22 cellular contexts compared by ENCODE assay signal in genomic region chr2:239411549-239412319, GRCh38.
"Had no signal": no experiment of that assay in that cellular context is flagged by ENCODE, and none has a peak within 500 bp of the region (broad histone marks: within the 10 kb centered on the region; RNA-seq: fewer than 3 reads in every experiment).

No MANE protein-coding gene starts in this region.

- FAIRE-seq: frontal cortex, kidney, pancreas had no signal

- H3K4me3 ChIP-seq: coronary artery, left lung, pancreas, prostate gland, right atrium auricular region, testis, tibial artery had no signal

- H3K9me3 Mint-ChIP-seq: type B pancreatic cell had no signal

- H3K27ac ChIP-seq: coronary artery, left lung, pancreas, prostate gland, right atrium auricular region, testis, tibial artery had no signal

- H3K4me1 Mint-ChIP-seq: stimulated activated memory B cell treated with anti-CD40 and anti-IgM and Interleukin-4, amounts not matched to agents 10 μg/mL and 1 μg/mL and 100 μg/mL, for 72 hours had no signal

- H3K36me3 Mint-ChIP-seq: type B pancreatic cell had no signal

- H3K36me3 ChIP-seq: left lung, pancreas, prostate gland, right atrium auricular region, tibial artery had no signal

- DNase-seq: effector memory CD8-positive, alpha-beta T cell; kidney; mesendoderm; midbrain; naive thymus-derived CD4-positive, alpha-beta T cell; nephron progenitor cell; nucleus accumbens; pancreas; stimulated activated CD4-positive, alpha-beta T cell treated with anti-CD3 and anti-CD28 coated beads, Interleukin-2, amount 100 ng/mL, for 24 hours; stimulated activated CD4-positive, alpha-beta T cell treated with anti-CD3 and anti-CD28 coated beads, Interleukin-4, amount 100 ng/mL, for 24 hours; stimulated activated naive CD8-positive, alpha-beta T cell treated with anti-CD3 and anti-CD28 coated beads, Interleukin-15, Interleukin-2, amounts not matched to agents 100 U/mL and 50 U/mL, for 24 hours; substantia nigra; testis; tibial artery had no signal

- H3K4me3 Mint-ChIP-seq: nephron progenitor cell; stimulated activated memory B cell treated with anti-CD40 and anti-IgM and Interleukin-4, amounts not matched to agents 10 μg/mL and 1 μg/mL and 100 μg/mL, for 72 hours; type B pancreatic cell had no signal

- H3K27me3 ChIP-seq: left lung, pancreas, right atrium auricular region, testis had no signal

- H3K4me1 ChIP-seq: pancreas, prostate gland, right atrium auricular region, testis, tibial artery had no signal

- ATAC-seq: left lung; naive thymus-derived CD4-positive, alpha-beta T cell; pancreas; sciatic nerve; stimulated activated memory B cell treated with anti-CD40 and anti-IgM and Interleukin-4, amounts not matched to agents 10 μg/mL and 1 μg/mL and 100 μg/mL, for 72 hours; stimulated activated naive CD8-positive, alpha-beta T cell treated with anti-CD3 and anti-CD28 coated beads, Interleukin-15, Interleukin-2, amounts not matched to agents 100 U/mL and 50 U/mL, for 24 hours had no signal

- H3K9me3 ChIP-seq: pancreas, prostate gland, testis had no signal

- H3K27ac Mint-ChIP-seq: effector memory CD8-positive, alpha-beta T cell; nephron progenitor cell; stimulated activated memory B cell treated with anti-CD40 and anti-IgM and Interleukin-4, amounts not matched to agents 10 μg/mL and 1 μg/mL and 100 μg/mL, for 72 hours; type B pancreatic cell had no signal

- H3K27me3 Mint-ChIP-seq: type B pancreatic cell had no signal
